21 cellular contexts compared by ENCODE assay signal in genomic region chr17:3937359-3937758, GRCh38. TPM values are rescaled to one million over a fixed set of nuclear protein-coding genes. Genes with fewer than 3 reads are reported as not detected.
"Had no signal": no experiment of that assay in that cellular context is flagged by ENCODE, and none has a peak within 500 bp of the region (broad histone marks: within the 10 kb centered on the region; RNA-seq: fewer than 3 reads in every experiment).

No MANE protein-coding gene starts in this region.

- H3K4me3 ChIP-seq: coronary artery, esophagus squamous epithelium, gastrocnemius medialis, right lobe of liver, skin epidermis, stomach, transverse colon had no signal

- FAIRE-seq: bronchial epithelial cell, islet of Langerhans, urothelium cell line had no signal

- H3K27ac ChIP-seq: coronary artery, esophagus squamous epithelium, gastrocnemius medialis, right lobe of liver, skin epidermis, stomach, transverse colon had no signal

- H3K27me3 ChIP-seq: esophagus squamous epithelium, gastrocnemius medialis, right lobe of liver, stomach, transverse colon had no signal

- H3K4me1 ChIP-seq: gastrocnemius medialis, right lobe of liver had no signal

- DNase-seq: activated CD8-positive, alpha-beta memory T cell treated with anti-CD3 and anti-CD28 coated beads, Interleukin-2, amount 50 U/mL, for 48 hours; activated effector memory CD4-positive, alpha-beta T cell treated with Interleukin-2 at 50 U/mL for 16 hours; activated naive CD8-positive, alpha-beta T cell treated with anti-CD3 and anti-CD28 coated beads for 36 hours; activated T-cell treated with anti-CD3 and anti-CD28 coated beads, Interleukin-2, amount 50 U/mL, for 48 hours; endodermal cell; esophagus squamous epithelium; gastrocnemius medialis; hippocampal formation; occipital lobe; right lobe of liver; stimulated activated CD4-positive, alpha-beta T cell treated with anti-CD3 and anti-CD28 coated beads, Interleukin-1b, Interleukin-23, amount 100 ng/mL, for 48 hours; stomach; transverse colon had no signal

- H3K36me3 ChIP-seq: gastrocnemius medialis, right lobe of liver had no signal

- ATAC-seq: activated CD4-positive, CD25-positive, alpha-beta regulatory T cell treated with anti-CD3 and anti-CD28 coated beads, Interleukin-2, amount 50 U/mL, for 24 hours; gastrocnemius medialis; right lobe of liver had no signal

- H3K27me3 Mint-ChIP-seq: activated naive CD8-positive, alpha-beta T cell treated with anti-CD3 and anti-CD28 coated beads for 36 hours had no signal

- H3K27ac Mint-ChIP-seq: activated naive CD8-positive, alpha-beta T cell treated with anti-CD3 and anti-CD28 coated beads for 36 hours; endodermal cell had no signal

- H3K9me3 Mint-ChIP-seq: activated naive CD8-positive, alpha-beta T cell treated with anti-CD3 and anti-CD28 coated beads for 36 hours; endodermal cell had no signal

- H3K9me3 ChIP-seq: esophagus squamous epithelium, gastrocnemius medialis, right lobe of liver, stomach, transverse colon had no signal

- H3K4me3 Mint-ChIP-seq: activated naive CD8-positive, alpha-beta T cell treated with anti-CD3 and anti-CD28 coated beads for 36 hours; endodermal cell had no signal

- H3K4me1 Mint-ChIP-seq: activated naive CD8-positive, alpha-beta T cell treated with anti-CD3 and anti-CD28 coated beads for 36 hours; endodermal cell had no signal

RNA-seq across cellular contexts. Expression of gene P2RX1, which starts 21.1 kb away (rescaled TPM):
- total RNA-seq: activated CD8-positive, alpha-beta memory T cell treated with anti-CD3 and anti-CD28 coated beads for 36 hours; bronchial epithelial cell; endodermal cell; occipital lobe had no signal
- polyA plus RNA-seq: neural cell had no signal

RNA-seq across cellular contexts. Expression of gene ATP2A3, which starts 26.9 kb away (rescaled TPM):
- polyA plus RNA-seq: neural cell had no signal
